9 cellular contexts compared by ENCODE assay signal in genomic region chr15:99106417-99107220, GRCh38. TPM values are rescaled to one million over a fixed set of nuclear protein-coding genes. Genes with fewer than 3 reads are reported as not detected.
DNase-seq lines count a peak whose midpoint lies in the region; ATAC-seq and TF ChIP-seq lines count a peak whose summit lies in the region.
"Had no signal": no experiment of that assay in that cellular context is flagged by ENCODE, and none has a peak within 500 bp of the region (broad histone marks: within the 10 kb centered on the region; RNA-seq: fewer than 3 reads in every experiment).

No MANE protein-coding gene starts in this region.

- DNase-seq in CD4-positive, alpha-beta T cell: peak in 2 of 10 experiments; percentile 13 to 23
- peak; percentile 62 for DNase-seq in RPMI8226
- DNase-seq in fibroblast of pulmonary artery (ENCODE audit: low read depth): peak; percentile 40
- no peak for DNase-seq in osteoblast (ENCODE audit: insufficient read length, low spot score, missing footprints)

- H3K27ac ChIP-seq in CD4-positive, alpha-beta T cell (ENCODE audit: low read depth, low read length): no peak overlapping the region
- no peak overlapping the region for H3K27ac ChIP-seq in osteoblast (ENCODE audit: low read depth, low read length)

- POLR2A ChIA-PET in CD4-positive, alpha-beta T cell (lab: Charles Lee): no interaction called here

- peak overlapping the region; percentile 85 for H3K4me2 ChIP-seq in osteoblast (ENCODE audit: insufficient read depth, low read length)

- no peaks in the 10 kb centered on the region for H3K9me3 ChIP-seq in CD4-positive, alpha-beta T cell (ENCODE audit: control insufficient read depth, low read length)
- H3K9me3 ChIP-seq in osteoblast (ENCODE audit: low read depth, low read length): no peaks in the 10 kb centered on the region
- H3K9me3 ChIP-seq: adrenal gland had no signal

- H3K27ac Mint-ChIP-seq in CD4-positive, alpha-beta T cell: no peak overlapping the region

- no peaks in the 10 kb centered on the region for H4K20me1 ChIP-seq in osteoblast (ENCODE audit: insufficient read depth, low read length)

- H3K36me3 ChIP-seq in osteoblast (ENCODE audit: insufficient read depth, low read length): no peaks in the 10 kb centered on the region
- H3K36me3 ChIP-seq: adrenal gland had no signal

- no peaks in the 10 kb centered on the region for H3K79me2 ChIP-seq in osteoblast (ENCODE audit: insufficient read depth, low read length)

- no peaks in the 10 kb centered on the region for H3K9me3 Mint-ChIP-seq in CD4-positive, alpha-beta T cell

- no peak for TF ChIP-seq CTCF in CD4-positive, alpha-beta T cell (IDR thresholded peaks at IDR 0.05)
- TF ChIP-seq CTCF in fibroblast of pulmonary artery (IDR thresholded peaks at IDR 0.05; ENCODE audit: low read length, missing control alignments) (no peak), osteoblast (IDR thresholded peaks at IDR 0.05; ENCODE audit: extremely low read depth, low read depth, low read length) (no peak)

- H3K4me3 ChIP-seq in fibroblast of pulmonary artery (replicated peaks; ENCODE audit: low read depth, low read length): peak overlapping the region; percentile 34
- H3K4me3 ChIP-seq in osteoblast (ENCODE audit: insufficient read depth, low read length): peak overlapping the region; percentile 68

- peak overlapping the region; percentile 45 for H3K4me3 Mint-ChIP-seq in CD4-positive, alpha-beta T cell

- H3K27me3 ChIP-seq in CD4-positive, alpha-beta T cell (ENCODE audit: control insufficient read depth, insufficient read depth, low read length): peaks cover 40% of the 10 kb centered on the region
- H3K27me3 ChIP-seq in osteoblast (ENCODE audit: insufficient read depth, low read length): peaks cover 16% of the 10 kb centered on the region
- H3K27me3 ChIP-seq: adrenal gland had no signal

- CTCF ChIA-PET in CD4-positive, alpha-beta T cell (lab: Charles Lee): no interaction called here

- H3K4me1 Mint-ChIP-seq in CD4-positive, alpha-beta T cell (ENCODE audit: low read depth): peaks cover 11% of the 10 kb centered on the region

- H3K4me1 ChIP-seq in osteoblast (ENCODE audit: insufficient read depth, low read length): peaks cover 20% of the 10 kb centered on the region

- intact Hi-C loops in CD4-positive, alpha-beta T cell (cut with DNase I, micrococcal nuclease): no loop called here

- peak overlapping the region; percentile 57 for H2AFZ ChIP-seq in osteoblast (ENCODE audit: low read length)

- peak; percentile 39 for ATAC-seq in CD4-positive, alpha-beta T cell (ENCODE audit: poor library complexity)
- ATAC-seq in HG03565 (IDR thresholded peaks at IDR 0.05; ENCODE audit: unreplicated experiment) (no peak), GM19452 (IDR thresholded peaks at IDR 0.05; ENCODE audit: unreplicated experiment) (no peak), GM19324 (IDR thresholded peaks at IDR 0.05; ENCODE audit: low FRiP score, unreplicated experiment) (no peak), HG03280 (IDR thresholded peaks at IDR 0.05; ENCODE audit: unreplicated experiment) (no peak)

- H3K27me3 Mint-ChIP-seq in CD4-positive, alpha-beta T cell: peaks cover 40% of the 10 kb centered on the region

- no peaks in the 10 kb centered on the region for H3K36me3 Mint-ChIP-seq in CD4-positive, alpha-beta T cell (ENCODE audit: low read depth)

RNA-seq across cellular contexts. Expression of gene SYNM, which starts 1.7 kb away (rescaled TPM):
- total RNA-seq in CD4-positive, alpha-beta T cell: under 1 TPM; 0.11 TPM
- 4.0 and 4.4 TPM in 2 replicates for total RNA-seq in osteoblast
